In genomic region chr19:43668406-43669158, GRCh38 we compare ENCODE assay signal across 1 cellular context.
TF ChIP-seq lines count a peak whose summit lies in the region.

No MANE protein-coding gene starts in this region.

TF ChIP-seq in H1, 55 proteins besides CTCF, POLR2A, EP300 and RAD21:
- 0 out of 2 replicates have a peak, but pooled peaks have one; percentile 53 for TF ChIP-seq TAF1 (IDR thresholded peaks at IDR 0.05; ENCODE audit: low read depth, low read length)
- 0 out of 2 replicates have a peak, but pooled peaks have one; percentile 36 for TF ChIP-seq PHF8 (conservative IDR thresholded peaks at IDR 0.05; ENCODE audit: low read depth, low read length)
- peak; percentile 33 for TF ChIP-seq KDM4A (IDR thresholded peaks at IDR 0.05; ENCODE audit: low read depth, low read length, severe bottlenecking)
- peak; percentile 71; the same call in 1 of the 2 replicates for TF ChIP-seq SP1 (IDR thresholded peaks at IDR 0.05; ENCODE audit: low read depth, low read length)
- no peak for TF ChIP-seq SRF (IDR thresholded peaks at IDR 0.05; ENCODE audit: low read depth, low read length)
- no peak for TF ChIP-seq RFX5 (IDR thresholded peaks at IDR 0.05; ENCODE audit: borderline replicate concordance, low read depth, low read length)
- TF ChIP-seq MAX (IDR thresholded peaks at IDR 0.05) = no peak; the same call in 1 of the 2 replicates
- no peak for TF ChIP-seq KDM5A (IDR thresholded peaks at IDR 0.05; ENCODE audit: low read length)
